ENCODE assay signal across 1 cellular context in the genomic region with DNA sequence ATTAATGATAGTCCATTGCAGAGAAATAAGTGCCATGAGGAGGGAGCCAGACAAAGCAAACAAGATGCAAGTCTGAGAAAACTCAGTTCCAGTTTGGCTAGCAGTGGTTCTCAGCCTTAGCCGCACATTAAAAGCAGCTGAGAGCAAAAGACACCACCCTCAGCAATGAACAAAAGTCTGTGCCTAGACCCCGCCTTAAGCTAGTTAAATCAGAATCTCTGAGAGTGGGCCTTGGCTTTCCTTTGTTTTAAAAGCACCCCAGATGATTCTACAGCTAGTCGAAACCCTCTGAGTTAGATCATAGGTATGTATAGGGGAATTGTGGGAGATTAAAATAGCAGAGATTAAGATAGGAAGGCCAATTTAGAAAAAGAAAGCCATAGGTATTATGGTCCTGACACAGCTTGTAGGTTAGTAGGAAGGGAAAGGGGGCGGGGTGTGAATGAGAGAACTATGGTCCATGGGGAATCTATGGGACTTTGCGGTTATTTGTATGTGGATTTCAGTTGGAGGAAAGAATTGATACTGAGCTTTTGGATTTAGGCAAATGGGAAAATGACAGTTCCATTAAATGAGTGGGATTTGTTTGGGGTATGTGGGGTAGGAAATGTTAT.
TF ChIP-seq lines count a peak whose summit lies in the region.

No MANE protein-coding gene starts in this region.

TF ChIP-seq in HepG2, 621 proteins besides CTCF, POLR2A, EP300 and RAD21:
- TF ChIP-seq CEBPG (CRISPR knock-in tag; IDR thresholded peaks at IDR 0.05) (no peak), SOX6 (IDR thresholded peaks at IDR 0.05) (no peak), SOX6 (CRISPR knock-in tag; IDR thresholded peaks at IDR 0.05) (no peak), GFI1 (CRISPR knock-in tag; IDR thresholded peaks at IDR 0.05; ENCODE audit: borderline replicate concordance) (0 out of 2 replicates have a peak, but pooled peaks have one; percentile 17), ZNF546 (CRISPR knock-in tag; conservative IDR thresholded peaks at IDR 0.05) (no peak), NR2F1 (CRISPR knock-in tag; IDR thresholded peaks at IDR 0.05) (no peak), ZNF10 (CRISPR knock-in tag; IDR thresholded peaks at IDR 0.05; ENCODE audit: borderline replicate concordance, low read depth) (no peak), ZNF598 (CRISPR knock-in tag; IDR thresholded peaks at IDR 0.05; ENCODE audit: borderline replicate concordance) (no peak), MIER2 (CRISPR knock-in tag; IDR thresholded peaks at IDR 0.05) (no peak), RBM22 (optimal IDR thresholded peaks at IDR 0.05; ENCODE audit: low read length) (peak; percentile 51), ARID2 (CRISPR knock-in tag; IDR thresholded peaks at IDR 0.05; ENCODE audit: borderline replicate concordance) (no peak), ZNF644 (CRISPR knock-in tag; IDR thresholded peaks at IDR 0.05; ENCODE audit: low read depth) (no peak), ZNF782 (CRISPR knock-in tag; IDR thresholded peaks at IDR 0.05; ENCODE audit: borderline replicate concordance) (no peak), ZNF224 (CRISPR knock-in tag; IDR thresholded peaks at IDR 0.05) (no peak), DR1 (CRISPR knock-in tag; IDR thresholded peaks at IDR 0.05) (no peak), ATAD3A (CRISPR knock-in tag; IDR thresholded peaks at IDR 0.05) (no peak), POLR2G (IDR thresholded peaks at IDR 0.05; ENCODE audit: low read depth, low read length) (peak; percentile 29; the same call in 1 of the 2 replicates), ZNF766 (CRISPR knock-in tag; IDR thresholded peaks at IDR 0.05; ENCODE audit: borderline replicate concordance) (no peak), NCOA1 (CRISPR knock-in tag; IDR thresholded peaks at IDR 0.05) (no peak), ZC3H13 (CRISPR knock-in tag; IDR thresholded peaks at IDR 0.05) (no peak), ELF3 (CRISPR knock-in tag; IDR thresholded peaks at IDR 0.05) (0 out of 2 replicates have a peak, but pooled peaks have one; percentile 21), NFATC3 (CRISPR knock-in tag; IDR thresholded peaks at IDR 0.05) (no peak), SNAI1 (CRISPR knock-in tag; IDR thresholded peaks at IDR 0.05; ENCODE audit: borderline replicate concordance) (no peak)
- TF ChIP-seq, protein P1, sequence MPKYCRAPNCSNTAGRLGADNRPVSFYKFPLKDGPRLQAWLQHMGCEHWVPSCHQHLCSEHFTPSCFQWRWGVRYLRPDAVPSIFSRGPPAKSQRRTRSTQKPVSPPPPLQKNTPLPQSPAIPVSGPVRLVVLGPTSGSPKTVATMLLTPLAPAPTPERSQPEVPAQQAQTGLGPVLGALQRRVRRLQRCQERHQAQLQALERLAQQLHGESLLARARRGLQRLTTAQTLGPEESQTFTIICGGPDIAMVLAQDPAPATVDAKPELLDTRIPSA (CRISPR knock-in tag; IDR thresholded peaks at IDR 0.05; ENCODE audit: borderline replicate concordance), result no peak
- TF ChIP-seq, protein P2, sequence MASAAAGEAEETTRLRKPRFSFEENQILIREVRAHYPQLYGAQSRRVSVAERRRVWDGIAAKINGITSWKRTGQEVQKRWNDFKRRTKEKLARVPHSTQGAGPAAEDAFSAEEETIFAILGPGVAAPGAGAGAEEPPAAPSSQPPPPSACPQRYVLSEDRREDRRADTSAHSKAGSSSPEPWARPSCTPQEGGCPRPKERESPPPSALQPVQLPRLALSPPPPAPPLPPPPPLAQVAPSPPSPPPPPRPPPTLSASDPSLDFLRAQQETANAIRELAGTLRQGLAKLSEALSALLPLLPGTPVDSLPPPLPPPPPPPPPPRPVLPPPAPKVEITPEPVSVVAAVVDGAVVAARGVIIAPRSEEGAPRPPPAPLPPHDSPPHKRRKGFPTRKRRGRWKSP (CRISPR knock-in tag; IDR thresholded peaks at IDR 0.05), result no peak
- TF ChIP-seq, protein P3, sequence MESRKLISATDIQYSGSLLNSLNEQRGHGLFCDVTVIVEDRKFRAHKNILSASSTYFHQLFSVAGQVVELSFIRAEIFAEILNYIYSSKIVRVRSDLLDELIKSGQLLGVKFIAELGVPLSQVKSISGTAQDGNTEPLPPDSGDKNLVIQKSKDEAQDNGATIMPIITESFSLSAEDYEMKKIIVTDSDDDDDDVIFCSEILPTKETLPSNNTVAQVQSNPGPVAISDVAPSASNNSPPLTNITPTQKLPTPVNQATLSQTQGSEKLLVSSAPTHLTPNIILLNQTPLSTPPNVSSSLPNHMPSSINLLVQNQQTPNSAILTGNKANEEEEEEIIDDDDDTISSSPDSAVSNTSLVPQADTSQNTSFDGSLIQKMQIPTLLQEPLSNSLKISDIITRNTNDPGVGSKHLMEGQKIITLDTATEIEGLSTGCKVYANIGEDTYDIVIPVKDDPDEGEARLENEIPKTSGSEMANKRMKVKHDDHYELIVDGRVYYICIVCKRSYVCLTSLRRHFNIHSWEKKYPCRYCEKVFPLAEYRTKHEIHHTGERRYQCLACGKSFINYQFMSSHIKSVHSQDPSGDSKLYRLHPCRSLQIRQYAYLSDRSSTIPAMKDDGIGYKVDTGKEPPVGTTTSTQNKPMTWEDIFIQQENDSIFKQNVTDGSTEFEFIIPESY (CRISPR knock-in tag; IDR thresholded peaks at IDR 0.05), result no peak
- TF ChIP-seq, protein P4, sequence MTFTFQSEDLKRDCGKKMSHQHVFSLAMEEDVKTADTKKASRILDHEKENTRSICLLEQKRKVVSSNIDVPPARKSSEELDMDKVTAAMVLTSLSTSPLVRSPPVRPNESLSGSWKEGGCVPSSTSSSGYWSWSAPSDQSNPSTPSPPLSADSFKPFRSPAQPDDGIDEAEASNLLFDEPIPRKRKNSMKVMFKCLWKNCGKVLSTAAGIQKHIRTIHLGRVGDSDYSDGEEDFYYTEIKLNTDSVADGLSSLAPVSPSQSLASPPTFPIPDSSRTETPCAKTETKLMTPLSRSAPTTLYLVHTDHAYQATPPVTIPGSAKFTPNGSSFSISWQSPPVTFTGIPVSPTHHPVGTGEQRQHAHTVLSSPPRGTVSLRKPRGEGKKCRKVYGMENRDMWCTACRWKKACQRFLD (CRISPR knock-in tag; IDR thresholded peaks at IDR 0.05; ENCODE audit: borderline replicate concordance), result no peak
- TF ChIP-seq, protein P5, sequence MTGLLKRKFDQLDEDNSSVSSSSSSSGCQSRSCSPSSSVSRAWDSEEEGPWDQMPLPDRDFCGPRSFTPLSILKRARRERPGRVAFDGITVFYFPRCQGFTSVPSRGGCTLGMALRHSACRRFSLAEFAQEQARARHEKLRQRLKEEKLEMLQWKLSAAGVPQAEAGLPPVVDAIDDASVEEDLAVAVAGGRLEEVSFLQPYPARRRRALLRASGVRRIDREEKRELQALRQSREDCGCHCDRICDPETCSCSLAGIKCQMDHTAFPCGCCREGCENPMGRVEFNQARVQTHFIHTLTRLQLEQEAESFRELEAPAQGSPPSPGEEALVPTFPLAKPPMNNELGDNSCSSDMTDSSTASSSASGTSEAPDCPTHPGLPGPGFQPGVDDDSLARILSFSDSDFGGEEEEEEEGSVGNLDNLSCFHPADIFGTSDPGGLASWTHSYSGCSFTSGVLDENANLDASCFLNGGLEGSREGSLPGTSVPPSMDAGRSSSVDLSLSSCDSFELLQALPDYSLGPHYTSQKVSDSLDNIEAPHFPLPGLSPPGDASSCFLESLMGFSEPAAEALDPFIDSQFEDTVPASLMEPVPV (CRISPR knock-in tag; IDR thresholded peaks at IDR 0.05), result no peak
- TF ChIP-seq, protein P6, sequence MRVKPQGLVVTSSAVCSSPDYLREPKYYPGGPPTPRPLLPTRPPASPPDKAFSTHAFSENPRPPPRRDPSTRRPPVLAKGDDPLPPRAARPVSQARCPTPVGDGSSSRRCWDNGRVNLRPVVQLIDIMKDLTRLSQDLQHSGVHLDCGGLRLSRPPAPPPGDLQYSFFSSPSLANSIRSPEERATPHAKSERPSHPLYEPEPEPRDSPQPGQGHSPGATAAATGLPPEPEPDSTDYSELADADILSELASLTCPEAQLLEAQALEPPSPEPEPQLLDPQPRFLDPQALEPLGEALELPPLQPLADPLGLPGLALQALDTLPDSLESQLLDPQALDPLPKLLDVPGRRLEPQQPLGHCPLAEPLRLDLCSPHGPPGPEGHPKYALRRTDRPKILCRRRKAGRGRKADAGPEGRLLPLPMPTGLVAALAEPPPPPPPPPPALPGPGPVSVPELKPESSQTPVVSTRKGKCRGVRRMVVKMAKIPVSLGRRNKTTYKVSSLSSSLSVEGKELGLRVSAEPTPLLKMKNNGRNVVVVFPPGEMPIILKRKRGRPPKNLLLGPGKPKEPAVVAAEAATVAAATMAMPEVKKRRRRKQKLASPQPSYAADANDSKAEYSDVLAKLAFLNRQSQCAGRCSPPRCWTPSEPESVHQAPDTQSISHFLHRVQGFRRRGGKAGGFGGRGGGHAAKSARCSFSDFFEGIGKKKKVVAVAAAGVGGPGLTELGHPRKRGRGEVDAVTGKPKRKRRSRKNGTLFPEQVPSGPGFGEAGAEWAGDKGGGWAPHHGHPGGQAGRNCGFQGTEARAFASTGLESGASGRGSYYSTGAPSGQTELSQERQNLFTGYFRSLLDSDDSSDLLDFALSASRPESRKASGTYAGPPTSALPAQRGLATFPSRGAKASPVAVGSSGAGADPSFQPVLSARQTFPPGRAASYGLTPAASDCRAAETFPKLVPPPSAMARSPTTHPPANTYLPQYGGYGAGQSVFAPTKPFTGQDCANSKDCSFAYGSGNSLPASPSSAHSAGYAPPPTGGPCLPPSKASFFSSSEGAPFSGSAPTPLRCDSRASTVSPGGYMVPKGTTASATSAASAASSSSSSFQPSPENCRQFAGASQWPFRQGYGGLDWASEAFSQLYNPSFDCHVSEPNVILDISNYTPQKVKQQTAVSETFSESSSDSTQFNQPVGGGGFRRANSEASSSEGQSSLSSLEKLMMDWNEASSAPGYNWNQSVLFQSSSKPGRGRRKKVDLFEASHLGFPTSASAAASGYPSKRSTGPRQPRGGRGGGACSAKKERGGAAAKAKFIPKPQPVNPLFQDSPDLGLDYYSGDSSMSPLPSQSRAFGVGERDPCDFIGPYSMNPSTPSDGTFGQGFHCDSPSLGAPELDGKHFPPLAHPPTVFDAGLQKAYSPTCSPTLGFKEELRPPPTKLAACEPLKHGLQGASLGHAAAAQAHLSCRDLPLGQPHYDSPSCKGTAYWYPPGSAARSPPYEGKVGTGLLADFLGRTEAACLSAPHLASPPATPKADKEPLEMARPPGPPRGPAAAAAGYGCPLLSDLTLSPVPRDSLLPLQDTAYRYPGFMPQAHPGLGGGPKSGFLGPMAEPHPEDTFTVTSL (CRISPR knock-in tag; IDR thresholded peaks at IDR 0.05; ENCODE audit: borderline replicate concordance), result no peak
- TF ChIP-seq, protein P7, sequence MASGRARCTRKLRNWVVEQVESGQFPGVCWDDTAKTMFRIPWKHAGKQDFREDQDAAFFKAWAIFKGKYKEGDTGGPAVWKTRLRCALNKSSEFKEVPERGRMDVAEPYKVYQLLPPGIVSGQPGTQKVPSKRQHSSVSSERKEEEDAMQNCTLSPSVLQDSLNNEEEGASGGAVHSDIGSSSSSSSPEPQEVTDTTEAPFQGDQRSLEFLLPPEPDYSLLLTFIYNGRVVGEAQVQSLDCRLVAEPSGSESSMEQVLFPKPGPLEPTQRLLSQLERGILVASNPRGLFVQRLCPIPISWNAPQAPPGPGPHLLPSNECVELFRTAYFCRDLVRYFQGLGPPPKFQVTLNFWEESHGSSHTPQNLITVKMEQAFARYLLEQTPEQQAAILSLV (CRISPR knock-in tag; IDR thresholded peaks at IDR 0.05; ENCODE audit: borderline replicate concordance), result no peak
- TF ChIP-seq, protein P8, sequence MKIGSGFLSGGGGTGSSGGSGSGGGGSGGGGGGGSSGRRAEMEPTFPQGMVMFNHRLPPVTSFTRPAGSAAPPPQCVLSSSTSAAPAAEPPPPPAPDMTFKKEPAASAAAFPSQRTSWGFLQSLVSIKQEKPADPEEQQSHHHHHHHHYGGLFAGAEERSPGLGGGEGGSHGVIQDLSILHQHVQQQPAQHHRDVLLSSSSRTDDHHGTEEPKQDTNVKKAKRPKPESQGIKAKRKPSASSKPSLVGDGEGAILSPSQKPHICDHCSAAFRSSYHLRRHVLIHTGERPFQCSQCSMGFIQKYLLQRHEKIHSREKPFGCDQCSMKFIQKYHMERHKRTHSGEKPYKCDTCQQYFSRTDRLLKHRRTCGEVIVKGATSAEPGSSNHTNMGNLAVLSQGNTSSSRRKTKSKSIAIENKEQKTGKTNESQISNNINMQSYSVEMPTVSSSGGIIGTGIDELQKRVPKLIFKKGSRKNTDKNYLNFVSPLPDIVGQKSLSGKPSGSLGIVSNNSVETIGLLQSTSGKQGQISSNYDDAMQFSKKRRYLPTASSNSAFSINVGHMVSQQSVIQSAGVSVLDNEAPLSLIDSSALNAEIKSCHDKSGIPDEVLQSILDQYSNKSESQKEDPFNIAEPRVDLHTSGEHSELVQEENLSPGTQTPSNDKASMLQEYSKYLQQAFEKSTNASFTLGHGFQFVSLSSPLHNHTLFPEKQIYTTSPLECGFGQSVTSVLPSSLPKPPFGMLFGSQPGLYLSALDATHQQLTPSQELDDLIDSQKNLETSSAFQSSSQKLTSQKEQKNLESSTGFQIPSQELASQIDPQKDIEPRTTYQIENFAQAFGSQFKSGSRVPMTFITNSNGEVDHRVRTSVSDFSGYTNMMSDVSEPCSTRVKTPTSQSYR (CRISPR knock-in tag; IDR thresholded peaks at IDR 0.05; ENCODE audit: borderline replicate concordance), result no peak
- TF ChIP-seq, protein P9, sequence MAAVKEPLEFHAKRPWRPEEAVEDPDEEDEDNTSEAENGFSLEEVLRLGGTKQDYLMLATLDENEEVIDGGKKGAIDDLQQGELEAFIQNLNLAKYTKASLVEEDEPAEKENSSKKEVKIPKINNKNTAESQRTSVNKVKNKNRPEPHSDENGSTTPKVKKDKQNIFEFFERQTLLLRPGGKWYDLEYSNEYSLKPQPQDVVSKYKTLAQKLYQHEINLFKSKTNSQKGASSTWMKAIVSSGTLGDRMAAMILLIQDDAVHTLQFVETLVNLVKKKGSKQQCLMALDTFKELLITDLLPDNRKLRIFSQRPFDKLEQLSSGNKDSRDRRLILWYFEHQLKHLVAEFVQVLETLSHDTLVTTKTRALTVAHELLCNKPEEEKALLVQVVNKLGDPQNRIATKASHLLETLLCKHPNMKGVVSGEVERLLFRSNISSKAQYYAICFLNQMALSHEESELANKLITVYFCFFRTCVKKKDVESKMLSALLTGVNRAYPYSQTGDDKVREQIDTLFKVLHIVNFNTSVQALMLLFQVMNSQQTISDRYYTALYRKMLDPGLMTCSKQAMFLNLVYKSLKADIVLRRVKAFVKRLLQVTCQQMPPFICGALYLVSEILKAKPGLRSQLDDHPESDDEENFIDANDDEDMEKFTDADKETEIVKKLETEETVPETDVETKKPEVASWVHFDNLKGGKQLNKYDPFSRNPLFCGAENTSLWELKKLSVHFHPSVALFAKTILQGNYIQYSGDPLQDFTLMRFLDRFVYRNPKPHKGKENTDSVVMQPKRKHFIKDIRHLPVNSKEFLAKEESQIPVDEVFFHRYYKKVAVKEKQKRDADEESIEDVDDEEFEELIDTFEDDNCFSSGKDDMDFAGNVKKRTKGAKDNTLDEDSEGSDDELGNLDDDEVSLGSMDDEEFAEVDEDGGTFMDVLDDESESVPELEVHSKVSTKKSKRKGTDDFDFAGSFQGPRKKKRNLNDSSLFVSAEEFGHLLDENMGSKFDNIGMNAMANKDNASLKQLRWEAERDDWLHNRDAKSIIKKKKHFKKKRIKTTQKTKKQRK (IDR thresholded peaks at IDR 0.05; ENCODE audit: low read length), result no peak
- TF ChIP-seq, protein P10, sequence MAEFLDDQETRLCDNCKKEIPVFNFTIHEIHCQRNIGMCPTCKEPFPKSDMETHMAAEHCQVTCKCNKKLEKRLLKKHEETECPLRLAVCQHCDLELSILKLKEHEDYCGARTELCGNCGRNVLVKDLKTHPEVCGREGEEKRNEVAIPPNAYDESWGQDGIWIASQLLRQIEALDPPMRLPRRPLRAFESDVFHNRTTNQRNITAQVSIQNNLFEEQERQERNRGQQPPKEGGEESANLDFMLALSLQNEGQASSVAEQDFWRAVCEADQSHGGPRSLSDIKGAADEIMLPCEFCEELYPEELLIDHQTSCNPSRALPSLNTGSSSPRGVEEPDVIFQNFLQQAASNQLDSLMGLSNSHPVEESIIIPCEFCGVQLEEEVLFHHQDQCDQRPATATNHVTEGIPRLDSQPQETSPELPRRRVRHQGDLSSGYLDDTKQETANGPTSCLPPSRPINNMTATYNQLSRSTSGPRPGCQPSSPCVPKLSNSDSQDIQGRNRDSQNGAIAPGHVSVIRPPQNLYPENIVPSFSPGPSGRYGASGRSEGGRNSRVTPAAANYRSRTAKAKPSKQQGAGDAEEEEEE (CRISPR knock-in tag; IDR thresholded peaks at IDR 0.05; ENCODE audit: borderline replicate concordance), result no peak
